Comparison of ENCODE assay signal across 29 cellular contexts in the genomic region with DNA sequence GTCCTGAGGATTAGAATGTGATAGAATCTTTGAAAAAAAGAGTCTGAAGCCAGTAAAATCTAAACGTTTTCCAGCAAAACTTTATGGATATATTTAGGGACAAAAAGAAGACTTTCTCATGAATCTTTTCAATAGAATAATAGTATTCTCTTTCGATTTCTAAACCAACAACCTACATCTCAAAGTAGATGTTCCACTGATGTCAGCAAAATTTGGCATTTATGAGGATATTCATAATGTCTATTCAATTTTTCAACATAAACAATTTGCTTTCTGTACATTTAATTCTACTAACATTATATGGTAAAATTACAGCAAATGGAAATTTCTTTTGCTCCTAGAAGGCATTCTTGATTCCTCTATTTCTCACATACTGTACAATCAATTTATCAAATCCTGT.
"Had no signal": no experiment of that assay in that cellular context is flagged by ENCODE, and none has a peak within 500 bp of the region (broad histone marks: within the 10 kb centered on the region; RNA-seq: fewer than 3 reads in every experiment).

No MANE protein-coding gene starts in this region.

- H3K9me3 Mint-ChIP-seq: dendritic cell treated with granulocyte-macrophage colony-stimulating factor and Interleukin-4, amounts not matched to agents 40 ng/mL and 50 ng/mL, for 4 days; endodermal cell had no signal

- H3K27ac ChIP-seq: colonic mucosa, coronary artery, dorsolateral prefrontal cortex, epithelial cell of prostate, esophagus muscularis mucosa, esophagus squamous epithelium, foreskin keratinocyte, gastrocnemius medialis, gastroesophageal sphincter, heart left ventricle, heart right ventricle had no signal

- DNase-seq: colonic mucosa; cortex of kidney; dermis blood vessel endothelial cell; dorsolateral prefrontal cortex; effector CD4-positive, alpha-beta T cell; effector CD8-positive, alpha-beta T cell; effector memory CD4-positive, alpha-beta T cell; effector memory CD8-positive, alpha-beta T cell; endodermal cell; erythroblast; esophagus squamous epithelium; foreskin fibroblast; foreskin keratinocyte; foreskin melanocyte; gastrocnemius medialis; glutamatergic neuron; head of caudate nucleus; heart left ventricle; heart right ventricle had no signal

- H3K27me3 ChIP-seq: colonic mucosa, dorsolateral prefrontal cortex, esophagus muscularis mucosa, esophagus squamous epithelium, foreskin keratinocyte, gastrocnemius medialis, gastroesophageal sphincter, heart left ventricle, heart right ventricle had no signal

- H3K27ac Mint-ChIP-seq: dendritic cell treated with granulocyte-macrophage colony-stimulating factor and Interleukin-4, amounts not matched to agents 40 ng/mL and 50 ng/mL, for 4 days; effector memory CD8-positive, alpha-beta T cell; endodermal cell had no signal

- FAIRE-seq: colon, endometrium, endothelial cell of umbilical vein, frontal cortex had no signal

- H3K4me3 Mint-ChIP-seq: dendritic cell treated with granulocyte-macrophage colony-stimulating factor and Interleukin-4, amounts not matched to agents 40 ng/mL and 50 ng/mL, for 4 days; effector memory CD8-positive, alpha-beta T cell; endodermal cell had no signal

- H3K36me3 ChIP-seq: colonic mucosa, esophagus muscularis mucosa, esophagus squamous epithelium, gastrocnemius medialis, gastroesophageal sphincter, heart left ventricle, heart right ventricle had no signal

- H3K27me3 Mint-ChIP-seq: dendritic cell treated with granulocyte-macrophage colony-stimulating factor and Interleukin-4, amounts not matched to agents 40 ng/mL and 50 ng/mL, for 4 days; effector memory CD8-positive, alpha-beta T cell had no signal

- H3K9me3 ChIP-seq: colonic mucosa, esophagus muscularis mucosa, esophagus squamous epithelium, gastrocnemius medialis, gastroesophageal sphincter had no signal

- H3K4me3 ChIP-seq: colonic mucosa, coronary artery, dorsolateral prefrontal cortex, esophagus muscularis mucosa, esophagus squamous epithelium, gastrocnemius medialis, gastroesophageal sphincter, heart left ventricle, heart right ventricle had no signal

- H3K4me1 ChIP-seq: colonic mucosa, esophagus muscularis mucosa, esophagus squamous epithelium, foreskin keratinocyte, gastrocnemius medialis, gastroesophageal sphincter, heart left ventricle, heart right ventricle had no signal

- ATAC-seq: effector memory CD8-positive, alpha-beta T cell; esophagus mucosa; foreskin keratinocyte; gastrocnemius medialis; gastroesophageal sphincter; heart left ventricle; heart right ventricle had no signal
